Comparison of ENCODE assay signal across 1 cellular context in genomic region chrX:1427756-1428155, GRCh38.
TF ChIP-seq lines count a peak whose summit lies in the region.

No MANE protein-coding gene starts in this region.

TF ChIP-seq in HepG2, 621 proteins besides CTCF, POLR2A, EP300 and RAD21 (continued from another document):
- TF ChIP-seq NCOA5 (CRISPR knock-in tag; IDR thresholded peaks at IDR 0.05) (no peak), AGO2 (optimal IDR thresholded peaks at IDR 0.05; ENCODE audit: low read depth, low read length) (peak; percentile 71), TOPORS (CRISPR knock-in tag; IDR thresholded peaks at IDR 0.05) (no peak), ATF1 (CRISPR knock-in tag; IDR thresholded peaks at IDR 0.05) (no peak), ZNF33B (CRISPR knock-in tag; IDR thresholded peaks at IDR 0.05) (no peak), CSRNP1 (CRISPR knock-in tag; IDR thresholded peaks at IDR 0.05) (no peak)
- TF ChIP-seq, protein P1, sequence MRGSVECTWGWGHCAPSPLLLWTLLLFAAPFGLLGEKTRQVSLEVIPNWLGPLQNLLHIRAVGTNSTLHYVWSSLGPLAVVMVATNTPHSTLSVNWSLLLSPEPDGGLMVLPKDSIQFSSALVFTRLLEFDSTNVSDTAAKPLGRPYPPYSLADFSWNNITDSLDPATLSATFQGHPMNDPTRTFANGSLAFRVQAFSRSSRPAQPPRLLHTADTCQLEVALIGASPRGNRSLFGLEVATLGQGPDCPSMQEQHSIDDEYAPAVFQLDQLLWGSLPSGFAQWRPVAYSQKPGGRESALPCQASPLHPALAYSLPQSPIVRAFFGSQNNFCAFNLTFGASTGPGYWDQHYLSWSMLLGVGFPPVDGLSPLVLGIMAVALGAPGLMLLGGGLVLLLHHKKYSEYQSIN (CRISPR knock-in tag; IDR thresholded peaks at IDR 0.05; ENCODE audit: borderline replicate concordance): no peak
- TF ChIP-seq, protein P2, sequence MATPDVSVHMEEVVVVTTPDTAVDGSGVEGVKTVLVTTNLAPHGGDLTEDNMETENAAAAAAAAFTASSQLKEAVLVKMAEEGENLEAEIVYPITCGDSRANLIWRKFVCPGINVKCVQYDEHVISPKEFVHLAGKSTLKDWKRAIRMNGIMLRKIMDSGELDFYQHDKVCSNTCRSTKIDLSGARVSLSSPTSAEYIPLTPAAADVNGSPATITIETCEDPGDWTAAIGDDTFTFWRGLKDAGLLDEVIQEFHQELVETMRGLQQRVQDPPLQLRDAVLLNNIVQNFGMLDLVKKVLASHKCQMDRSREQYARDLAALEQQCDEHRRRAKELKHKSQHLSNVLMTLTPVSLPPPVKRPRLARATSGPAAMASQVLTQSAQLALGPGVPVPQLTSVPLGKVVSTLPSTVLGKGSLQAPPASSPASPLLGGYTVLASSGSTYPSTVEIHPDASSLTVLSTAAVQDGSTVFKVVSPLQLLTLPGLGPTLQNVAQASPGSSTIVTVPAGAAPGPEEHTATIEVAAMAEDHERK (CRISPR knock-in tag; IDR thresholded peaks at IDR 0.05; ENCODE audit: low read depth): no peak
